Comparison of ENCODE assay signal across 24 cellular contexts in the genomic region with DNA sequence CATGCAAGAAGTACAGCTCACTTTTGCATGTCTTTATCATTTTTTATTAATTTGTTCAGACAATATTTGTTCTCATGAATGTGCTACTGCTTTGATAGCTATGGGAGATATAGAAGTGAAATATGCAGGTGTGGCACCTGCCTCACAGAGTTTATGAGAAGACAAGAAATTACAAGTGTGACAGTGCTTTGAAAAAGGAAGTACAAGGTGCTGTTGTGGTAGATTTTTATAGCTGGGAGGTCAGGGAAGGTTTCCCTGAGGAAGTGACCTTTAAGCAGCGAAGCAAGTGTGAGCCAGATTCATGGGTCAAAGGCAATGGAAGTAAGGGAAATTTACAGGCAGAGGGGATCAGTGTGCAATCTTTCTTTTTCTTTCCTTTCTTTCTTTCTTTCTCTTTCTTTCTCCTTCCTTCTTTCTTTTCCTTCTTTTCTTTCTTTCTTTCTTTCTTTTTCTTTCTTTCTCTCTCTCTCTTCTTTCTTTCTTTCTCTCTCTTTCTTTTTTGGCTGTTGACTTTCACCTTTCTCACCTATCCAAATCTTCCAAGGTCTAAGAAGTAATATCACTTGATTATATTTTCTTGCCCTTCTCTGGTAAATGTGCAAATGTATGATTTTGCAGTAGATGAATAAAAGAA. TPM values are rescaled to one million over a fixed set of nuclear protein-coding genes. Genes with fewer than 3 reads are reported as not detected.
A peak's percentile ranks its signal among the peaks of the same experiment; 100 is the strongest.
DNase-seq lines count a peak whose midpoint lies in the region; ATAC-seq, FAIRE-seq and TF ChIP-seq lines count a peak whose summit lies in the region.
"Had no signal": no experiment of that assay in that cellular context is flagged by ENCODE, and none has a peak within 500 bp of the region (broad histone marks: within the 10 kb centered on the region; RNA-seq: fewer than 3 reads in every experiment).

No MANE protein-coding gene starts in this region.

- no peak for ATAC-seq in activated CD8-positive, alpha-beta T cell treated with anti-CD3 and anti-CD28 coated beads, Interleukin-2, amount 10 ng/mL, durations not matched to agents 7 days and 5 days
- no peak for ATAC-seq in activated CD8-positive, alpha-beta T cell treated with anti-CD3 and anti-CD28 coated beads for 36 hours
- peak; percentile 73 for ATAC-seq in PC-3

- CTCF ChIA-PET in activated CD8-positive, alpha-beta T cell treated with anti-CD3 and anti-CD28 coated beads, Interleukin-2, amount 10 ng/mL, durations not matched to agents 7 days and 5 days (lab: Charles Lee) = interaction anchor here (0.9 to 1.7 kb wide), 3 partner anchors 16 to 64 kb away, joined by 3 read pairs; no protein-coding TSS in a partner anchor
- CTCF ChIA-PET in activated CD8-positive, alpha-beta T cell treated with anti-CD3 and anti-CD28 coated beads for 36 hours (lab: Charles Lee) = interaction anchor here (1.4 to 1.6 kb wide), 2 partner anchors 19 to 21 kb away, joined by 3 to 4 read pairs; no protein-coding TSS in a partner anchor
- CTCF ChIA-PET in PC-3 (lab: Charles Lee) = interaction anchor here (0.7 kb wide), 1 partner anchor 18 kb away, joined by 3 read pairs; no protein-coding TSS in a partner anchor

- no TSS peak for BruUV-seq in PC-3 (replicated peaks; lab: Mats Ljungman, UMichigan)

- no peak overlapping the region for H3K9ac ChIP-seq in PC-3 (ENCODE audit: low read length)
- H3K9ac ChIP-seq: BLaER1 had no signal

- no peaks in the 10 kb centered on the region for H3K9me2 ChIP-seq in PC-3 (replicated peaks; ENCODE audit: low read length)

- POLR2A ChIA-PET in activated CD8-positive, alpha-beta T cell treated with anti-CD3 and anti-CD28 coated beads, Interleukin-2, amount 10 ng/mL, durations not matched to agents 7 days and 5 days (lab: Charles Lee) = no interaction called here
- POLR2A ChIA-PET in activated CD8-positive, alpha-beta T cell treated with anti-CD3 and anti-CD28 coated beads for 36 hours (lab: Charles Lee) = no interaction called here
- POLR2A ChIA-PET in PC-3 (lab: Charles Lee; ENCODE audit: unreplicated experiment) = no interaction called here

- peaks cover 16% of the 10 kb centered on the region for H3K4me1 Mint-ChIP-seq in activated CD8-positive, alpha-beta T cell treated with anti-CD3 and anti-CD28 coated beads, Interleukin-2, amount 10 ng/mL, durations not matched to agents 7 days and 5 days (ENCODE audit: low read depth)
- H3K4me1 Mint-ChIP-seq in activated CD8-positive, alpha-beta T cell treated with anti-CD3 and anti-CD28 coated beads for 36 hours (ENCODE audit: low read depth) = peaks cover 10% of the 10 kb centered on the region
- peaks cover under 1% of the 10 kb centered on the region for H3K4me1 Mint-ChIP-seq in CD14-positive monocyte

- no peak overlapping the region; the same call in 1 of the 2 replicates for H3K4me2 ChIP-seq in PC-3 (ENCODE audit: low read length)
- H3K4me2 ChIP-seq: BLaER1 had no signal

- no peak for TF ChIP-seq POLR2A in thyroid gland (IDR thresholded peaks at IDR 0.05)

- no peak overlapping the region for H3K27ac Mint-ChIP-seq in activated CD8-positive, alpha-beta T cell treated with anti-CD3 and anti-CD28 coated beads, Interleukin-2, amount 10 ng/mL, durations not matched to agents 7 days and 5 days
- no peak overlapping the region for H3K27ac Mint-ChIP-seq in activated CD8-positive, alpha-beta T cell treated with anti-CD3 and anti-CD28 coated beads for 36 hours
- no peak overlapping the region for H3K27ac Mint-ChIP-seq in CD14-positive monocyte
- H3K27ac Mint-ChIP-seq: CD4-positive, alpha-beta memory T cell had no signal

- H3F3A ChIP-seq in PC-3 (ENCODE audit: low read length, unreplicated experiment) = no peaks in the 10 kb centered on the region

- H3K9me3 Mint-ChIP-seq in activated CD8-positive, alpha-beta T cell treated with anti-CD3 and anti-CD28 coated beads, Interleukin-2, amount 10 ng/mL, durations not matched to agents 7 days and 5 days (ENCODE audit: insufficient read depth) = no peaks in the 10 kb centered on the region
- no peaks in the 10 kb centered on the region for H3K9me3 Mint-ChIP-seq in activated CD8-positive, alpha-beta T cell treated with anti-CD3 and anti-CD28 coated beads for 36 hours
- peaks cover 0 to 3% (median 0%) of the 10 kb centered on the region in 7 donors for H3K9me3 Mint-ChIP-seq in CD14-positive monocyte

- no peak overlapping the region for H3K4me3 ChIP-seq in PC-3 (ENCODE audit: low read length)
- H3K4me3 ChIP-seq in thyroid gland (replicated peaks in 1 of 3) = no peak overlapping the region
- H3K4me3 ChIP-seq: BLaER1, SK-N-MC had no signal

- peak; percentile 1 for DNase-seq in activated CD8-positive, alpha-beta T cell treated with anti-CD3 and anti-CD28 coated beads, Interleukin-2, amount 10 ng/mL, durations not matched to agents 7 days and 5 days
- no peak for DNase-seq in activated CD8-positive, alpha-beta T cell treated with anti-CD3 and anti-CD28 coated beads for 36 hours
- peak; percentile 6 for DNase-seq in PC-3
- no peak for DNase-seq in thyroid gland
- DNase-seq in GM13977 (ENCODE audit: low spot score) = no peak
- DNase-seq in CD14-positive monocyte (ENCODE audit: low spot score) = no peak
- no peak for DNase-seq in Kasumi-1 (lab: John Stamatoyannopoulos, UW)
- DNase-seq: ACHN; Caco-2; CD4-positive, alpha-beta memory T cell; DMS 273 treated with DMSO at 0.1 percent for 48 hours; GOT3; HCEC 1CT; NCI-H1092 treated with DMSO at 0.1 percent for 48 hours; NCI-H1436 treated with DMSO at 0.1 percent for 48 hours; NCI-H1930; NCI-H510A; SHP77 treated with DMSO at 0.1 percent for 48 hours had no signal

- no peak overlapping the region for H3K27ac ChIP-seq in PC-3 (ENCODE audit: low read length)
- peak overlapping the region in 2 of 3 donors; percentile 93 to 98 for H3K27ac ChIP-seq in thyroid gland
- H3K27ac ChIP-seq: 22Rv1, BLaER1, SK-N-MC had no signal

- H3K36me3 ChIP-seq in PC-3 (ENCODE audit: low read depth, low read length) = no peaks in the 10 kb centered on the region
- H3K36me3 ChIP-seq in thyroid gland = no peaks in the 10 kb centered on the region
- H3K36me3 ChIP-seq: BLaER1 had no signal

- no peak overlapping the region for H2AFZ ChIP-seq in PC-3 (ENCODE audit: low read length)

- peaks cover 57% of the 10 kb centered on the region for H3K27me3 Mint-ChIP-seq in activated CD8-positive, alpha-beta T cell treated with anti-CD3 and anti-CD28 coated beads, Interleukin-2, amount 10 ng/mL, durations not matched to agents 7 days and 5 days (ENCODE audit: low read depth)
- H3K27me3 Mint-ChIP-seq in activated CD8-positive, alpha-beta T cell treated with anti-CD3 and anti-CD28 coated beads for 36 hours = peaks cover 14% of the 10 kb centered on the region
- peaks cover 33 to 56% (median 36%) of the 10 kb centered on the region in 3 donors for H3K27me3 Mint-ChIP-seq in CD14-positive monocyte (ENCODE audit: low read depth in 3 of 3)

- intact Hi-C loops in activated CD8-positive, alpha-beta T cell treated with anti-CD3 and anti-CD28 coated beads for 36 hours (cut with micrococcal nuclease) = no loop called here
- intact Hi-C loops in PC-3 (cut with micrococcal nuclease) (loop anchor here (10.0 kb wide), 1 partner anchor 394 kb away; a partner anchor contains a TSS), thyroid gland (cut with DNase I) (no loop called here), CD14-positive monocyte (cut with micrococcal nuclease) (loop anchor here (10.0 kb wide), 1 partner anchor 194 kb away; a partner anchor contains a TSS)

- peak; percentile 5 for FAIRE-seq in colon (lab: Jason Lieb, UNC)
- FAIRE-seq: GM12891, HTR-8/SVneo had no signal

- no peak for TF ChIP-seq CTCF in activated CD8-positive, alpha-beta T cell treated with anti-CD3 and anti-CD28 coated beads for 36 hours (IDR thresholded peaks at IDR 0.05)
- TF ChIP-seq CTCF in PC-3 (conservative IDR thresholded peaks at IDR 0.05; ENCODE audit: low read depth, low read length) (no peak), thyroid gland (IDR thresholded peaks at IDR 0.05) (no peak), GM13977 (IDR thresholded peaks at IDR 0.05; ENCODE audit: extremely low read depth, insufficient read depth, missing control alignments) (no peak), CD14-positive monocyte (IDR thresholded peaks at IDR 0.05) (no peak)

- WGBS in thyroid gland, 2 donors = 76 to 84% methylated on average over 1 of the region's 1 CpG

- H3K36me3 Mint-ChIP-seq in activated CD8-positive, alpha-beta T cell treated with anti-CD3 and anti-CD28 coated beads, Interleukin-2, amount 10 ng/mL, durations not matched to agents 7 days and 5 days (ENCODE audit: low read depth) = no peaks in the 10 kb centered on the region
- no peaks in the 10 kb centered on the region for H3K36me3 Mint-ChIP-seq in activated CD8-positive, alpha-beta T cell treated with anti-CD3 and anti-CD28 coated beads for 36 hours (ENCODE audit: low read depth)
- no peaks in the 10 kb centered on the region for H3K36me3 Mint-ChIP-seq in CD14-positive monocyte
- H3K36me3 Mint-ChIP-seq: CD4-positive, alpha-beta memory T cell had no signal

- H3K27me3 ChIP-seq in PC-3 (ENCODE audit: low read length) (peaks cover 22% of the 10 kb centered on the region; the same call in 1 of the 2 replicates), thyroid gland (no peaks in the 10 kb centered on the region)

- H3K9me3 ChIP-seq in PC-3 (ENCODE audit: low read length) = no peaks in the 10 kb centered on the region
- no peaks in the 10 kb centered on the region for H3K9me3 ChIP-seq in thyroid gland
- H3K9me3 ChIP-seq: BLaER1, Caco-2 had no signal

- no peak overlapping the region for H3K4me3 Mint-ChIP-seq in activated CD8-positive, alpha-beta T cell treated with anti-CD3 and anti-CD28 coated beads, Interleukin-2, amount 10 ng/mL, durations not matched to agents 7 days and 5 days
- H3K4me3 Mint-ChIP-seq in activated CD8-positive, alpha-beta T cell treated with anti-CD3 and anti-CD28 coated beads for 36 hours = no peak overlapping the region
- H3K4me3 Mint-ChIP-seq in CD14-positive monocyte = peak overlapping the region in 1 of 2 donors; percentile 65
- H3K4me3 Mint-ChIP-seq: CD4-positive, alpha-beta memory T cell had no signal

- no peaks in the 10 kb centered on the region for H3K4me1 ChIP-seq in PC-3 (ENCODE audit: insufficient read depth, low read length)
- H3K4me1 ChIP-seq in thyroid gland = peaks cover 19 to 36% of the 10 kb centered on the region in 2 donors

- in situ Hi-C loops in GM13977 (cut with MboI; ENCODE audit: low pct_unique_long_range_greater_than_20kb, low sequenced_read_pairs, unreplicated experiment) = no loop called here

- no peaks in the 10 kb centered on the region for H3K79me2 ChIP-seq in PC-3 (ENCODE audit: low read length)

- no peaks in the 10 kb centered on the region for H4K20me1 ChIP-seq in PC-3 (ENCODE audit: low read length)
- H4K20me1 ChIP-seq: BLaER1 had no signal

RNA-seq across cellular contexts. Expression of a gene that starts 6.4 kb away (rescaled TPM):
- total RNA-seq in activated CD8-positive, alpha-beta T cell treated with anti-CD3 and anti-CD28 coated beads, Interleukin-2, amount 10 ng/mL, durations not matched to agents 7 days and 5 days = 10 to 100 TPM; 41.1 to 53.5 TPM
- total RNA-seq in activated CD8-positive, alpha-beta T cell treated with anti-CD3 and anti-CD28 coated beads for 36 hours = 10 to 100 TPM; 21.5 to 22.7 TPM
- total RNA-seq in PC-3 (2014; rRNA removed) (4.7 and 10.9 TPM in 2 replicates), thyroid gland (10 to 100 TPM; 41.2 to 97.5 (median 50.7) TPM)
- 10 to 100 TPM; 10.2 to 11.5 TPM for polyA plus RNA-seq in CD14-positive monocyte

Comparison
In these comparisons a context has a peak if more than half of its experiments do, and no peak if none do; other contexts are left out.
1. DNase-seq: peak in activated CD8-positive, alpha-beta T cell treated with anti-CD3 and anti-CD28 coated beads, Interleukin-2, amount 10 ng/mL, durations not matched to agents 7 days and 5 days (single experiment) and PC-3 (single experiment); none in activated CD8-positive, alpha-beta T cell treated with anti-CD3 and anti-CD28 coated beads for 36 hours (single experiment), thyroid gland (0 of 2), GM13977 (single experiment), CD14-positive monocyte (single experiment) and Kasumi-1 (0 of 2).
2. intact Hi-C loops: an anchor here in PC-3 (10.0 kb wide) and CD14-positive monocyte (10.0 kb wide); none called in activated CD8-positive, alpha-beta T cell treated with anti-CD3 and anti-CD28 coated beads for 36 hours and thyroid gland.